In the genomic region with DNA sequence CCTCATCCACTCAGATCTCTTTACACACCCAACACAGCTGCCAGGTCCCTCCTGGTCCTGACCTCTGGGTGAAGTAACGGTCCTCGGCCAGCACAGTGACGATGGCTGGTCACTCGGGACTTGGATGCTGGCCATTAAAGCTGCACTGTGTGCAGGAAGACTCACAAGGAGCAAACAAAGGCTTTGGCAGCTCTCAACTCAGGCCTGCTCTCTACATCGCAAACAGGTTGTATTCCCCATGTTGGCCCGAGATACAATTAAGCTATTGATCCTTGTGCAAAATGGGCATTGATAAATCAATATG, we compare ENCODE assay signal across 10 cellular contexts.
DNase-seq lines count a peak whose midpoint lies in the region; ATAC-seq and TF ChIP-seq lines count a peak whose summit lies in the region.
"Had no signal": no experiment of that assay in that cellular context is flagged by ENCODE, and none has a peak within 500 bp of the region (broad histone marks: within the 10 kb centered on the region; RNA-seq: fewer than 3 reads in every experiment).

No MANE protein-coding gene starts in this region.

- no peaks in the 10 kb centered on the region for H4K20me1 ChIP-seq in BLaER1 treated with 17β-estradiol and CSF1 and Interleukin-3, amounts not matched to agents 10 nM and 100 nM

- H3K4me2 ChIP-seq in BLaER1 treated with 17β-estradiol and CSF1 and Interleukin-3, amounts not matched to agents 10 nM and 100 nM, result peak overlapping the region in 8 of 11 experiments; percentile 4 to 65 (median 50); a peak in 12 of 22 replicates
- H3K4me2 ChIP-seq: smooth muscle cell had no signal

- H3K27ac Mint-ChIP-seq in glutamatergic neuron (ENCODE audit: unreplicated experiment), result peak overlapping the region; percentile 88
- no peak overlapping the region for H3K27ac Mint-ChIP-seq in WTC11

- H3K4me3 Mint-ChIP-seq in glutamatergic neuron (ENCODE audit: unreplicated experiment) (peak overlapping the region; percentile 57), WTC11 (no peak overlapping the region)

- CTCF ChIA-PET in WTC11 (lab: Charles Lee), result interaction anchor here (0.7 to 1.8 kb wide), 18 partner anchors 8 to 528 kb away, joined by 3 to 10 read pairs (median 4); no protein-coding TSS in a partner anchor

- H3K36me3 Mint-ChIP-seq in glutamatergic neuron (ENCODE audit: unreplicated experiment) (no peaks in the 10 kb centered on the region), WTC11 (no peaks in the 10 kb centered on the region; the same call in 1 of the 2 replicates)

- H3K4me1 ChIP-seq in BLaER1 treated with 17β-estradiol and CSF1 and Interleukin-3, amounts not matched to agents 10 nM and 100 nM, result peaks cover 51 to 76% (median 70%) of the 10 kb centered on the region in 10 experiments

- H3K4me1 Mint-ChIP-seq in glutamatergic neuron (ENCODE audit: low read depth, unreplicated experiment), result peaks cover 46% of the 10 kb centered on the region
- H3K4me1 Mint-ChIP-seq in WTC11, result no peaks in the 10 kb centered on the region

- H3K4me3 ChIP-seq in BLaER1 treated with 17β-estradiol and CSF1 and Interleukin-3, amounts not matched to agents 10 nM and 100 nM, result no peak overlapping the region
- H3K4me3 ChIP-seq: smooth muscle cell had no signal

- intact Hi-C loops in posterior vena cava (cut with DNase I), result loop anchor here (5.0 to 10.0 kb wide), 2 partner anchors 435 to 757 kb away; no protein-coding TSS in a partner anchor

- H3K36me3 ChIP-seq in BLaER1 treated with 17β-estradiol and CSF1 and Interleukin-3, amounts not matched to agents 10 nM and 100 nM, result no peaks in the 10 kb centered on the region

- peaks cover 0 to 7% (median 0%) of the 10 kb centered on the region in 11 experiments; a peak in 3 of 22 replicates for H3K9me3 ChIP-seq in BLaER1 treated with 17β-estradiol and CSF1 and Interleukin-3, amounts not matched to agents 10 nM and 100 nM (replicated peaks in 1 of 11)

- H3K9me3 Mint-ChIP-seq in glutamatergic neuron (ENCODE audit: unreplicated experiment) (peaks cover 14% of the 10 kb centered on the region), WTC11 (peaks cover 8% of the 10 kb centered on the region)

- H3K27ac ChIP-seq in BLaER1 treated with 17β-estradiol and CSF1 and Interleukin-3, amounts not matched to agents 10 nM and 100 nM, result no peak overlapping the region
- H3K27ac ChIP-seq in VCaP, result peak overlapping the region; percentile 80
- H3K27ac ChIP-seq: C4-2B had no signal

- TF ChIP-seq CTCF in VCaP (conservative IDR thresholded peaks at IDR 0.05), result no peak
- TF ChIP-seq CTCF in glutamatergic neuron (IDR thresholded peaks at IDR 0.05; ENCODE audit: partially characterized antibody, unreplicated experiment), result no peak
- TF ChIP-seq CTCF in WTC11 (IDR thresholded peaks at IDR 0.05), result no peak

- H3K27me3 Mint-ChIP-seq in glutamatergic neuron (ENCODE audit: unreplicated experiment) (peaks cover 15% of the 10 kb centered on the region), WTC11 (ENCODE audit: low read depth) (no peaks in the 10 kb centered on the region)

- DNase-seq in glutamatergic neuron, result peak; percentile 65
- peak; percentile 79 for DNase-seq in posterior vena cava (ENCODE audit: low spot score)
- no peak for DNase-seq in NCI-H1930 (lab: John Stamatoyannopoulos, UW)
- no peak for DNase-seq in WTC11 (ENCODE audit: low spot score)
- no peak for DNase-seq in NCI-H446 treated with DMSO at 0.1 percent for 48 hours (lab: John Stamatoyannopoulos, UW)

- no peaks in the 10 kb centered on the region for H3K27me3 ChIP-seq in BLaER1 treated with 17β-estradiol and CSF1 and Interleukin-3, amounts not matched to agents 10 nM and 100 nM

- POLR2A ChIA-PET in WTC11 (lab: Charles Lee), result no interaction called here

- no peak for ATAC-seq in HG03025 (IDR thresholded peaks at IDR 0.05; ENCODE audit: low FRiP score, unreplicated experiment)
- no peak for ATAC-seq in WTC11

- H3K9ac ChIP-seq in BLaER1 treated with 17β-estradiol and CSF1 and Interleukin-3, amounts not matched to agents 10 nM and 100 nM, result 0 out of 22 replicates have a peak overlapping the region, but pooled peaks of 1 of the 11 experiments have one; percentile 10

TF ChIP-seq in WTC11, 78 proteins besides CTCF, POLR2A, EP300 and RAD21:
- TF ChIP-seq SMAD4 (CRISPR knock-in tag; IDR thresholded peaks at IDR 0.05) (no peak), ZNF423 (CRISPR knock-in tag; IDR thresholded peaks at IDR 0.05) (no peak), GTF2I (CRISPR knock-in tag; conservative IDR thresholded peaks at IDR 0.05) (no peak), ZNF416 (CRISPR knock-in tag; IDR thresholded peaks at IDR 0.05) (no peak), MYBL2 (CRISPR knock-in tag; IDR thresholded peaks at IDR 0.05) (no peak), SMAD3 (CRISPR knock-in tag; IDR thresholded peaks at IDR 0.05; ENCODE audit: borderline replicate concordance) (no peak), EMX1 (CRISPR knock-in tag; IDR thresholded peaks at IDR 0.05) (no peak), NR1H2 (CRISPR knock-in tag; IDR thresholded peaks at IDR 0.05) (no peak), RORB (CRISPR knock-in tag; IDR thresholded peaks at IDR 0.05) (no peak), TEAD4 (CRISPR knock-in tag; IDR thresholded peaks at IDR 0.05) (no peak), ZNF671 (CRISPR knock-in tag; IDR thresholded peaks at IDR 0.05) (no peak), SOX15 (CRISPR knock-in tag; IDR thresholded peaks at IDR 0.05) (no peak), HMGA2 (CRISPR knock-in tag; IDR thresholded peaks at IDR 0.05) (no peak)
- TF ChIP-seq, protein P1, sequence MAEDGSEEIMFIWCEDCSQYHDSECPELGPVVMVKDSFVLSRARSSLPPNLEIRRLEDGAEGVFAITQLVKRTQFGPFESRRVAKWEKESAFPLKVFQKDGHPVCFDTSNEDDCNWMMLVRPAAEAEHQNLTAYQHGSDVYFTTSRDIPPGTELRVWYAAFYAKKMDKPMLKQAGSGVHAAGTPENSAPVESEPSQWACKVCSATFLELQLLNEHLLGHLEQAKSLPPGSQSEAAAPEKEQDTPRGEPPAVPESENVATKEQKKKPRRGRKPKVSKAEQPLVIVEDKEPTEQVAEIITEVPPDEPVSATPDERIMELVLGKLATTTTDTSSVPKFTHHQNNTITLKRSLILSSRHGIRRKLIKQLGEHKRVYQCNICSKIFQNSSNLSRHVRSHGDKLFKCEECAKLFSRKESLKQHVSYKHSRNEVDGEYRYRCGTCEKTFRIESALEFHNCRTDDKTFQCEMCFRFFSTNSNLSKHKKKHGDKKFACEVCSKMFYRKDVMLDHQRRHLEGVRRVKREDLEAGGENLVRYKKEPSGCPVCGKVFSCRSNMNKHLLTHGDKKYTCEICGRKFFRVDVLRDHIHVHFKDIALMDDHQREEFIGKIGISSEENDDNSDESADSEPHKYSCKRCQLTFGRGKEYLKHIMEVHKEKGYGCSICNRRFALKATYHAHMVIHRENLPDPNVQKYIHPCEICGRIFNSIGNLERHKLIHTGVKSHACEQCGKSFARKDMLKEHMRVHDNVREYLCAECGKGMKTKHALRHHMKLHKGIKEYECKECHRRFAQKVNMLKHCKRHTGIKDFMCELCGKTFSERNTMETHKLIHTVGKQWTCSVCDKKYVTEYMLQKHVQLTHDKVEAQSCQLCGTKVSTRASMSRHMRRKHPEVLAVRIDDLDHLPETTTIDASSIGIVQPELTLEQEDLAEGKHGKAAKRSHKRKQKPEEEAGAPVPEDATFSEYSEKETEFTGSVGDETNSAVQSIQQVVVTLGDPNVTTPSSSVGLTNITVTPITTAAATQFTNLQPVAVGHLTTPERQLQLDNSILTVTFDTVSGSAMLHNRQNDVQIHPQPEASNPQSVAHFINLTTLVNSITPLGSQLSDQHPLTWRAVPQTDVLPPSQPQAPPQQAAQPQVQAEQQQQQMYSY (CRISPR knock-in tag; IDR thresholded peaks at IDR 0.05), result no peak
- TF ChIP-seq, protein P2, sequence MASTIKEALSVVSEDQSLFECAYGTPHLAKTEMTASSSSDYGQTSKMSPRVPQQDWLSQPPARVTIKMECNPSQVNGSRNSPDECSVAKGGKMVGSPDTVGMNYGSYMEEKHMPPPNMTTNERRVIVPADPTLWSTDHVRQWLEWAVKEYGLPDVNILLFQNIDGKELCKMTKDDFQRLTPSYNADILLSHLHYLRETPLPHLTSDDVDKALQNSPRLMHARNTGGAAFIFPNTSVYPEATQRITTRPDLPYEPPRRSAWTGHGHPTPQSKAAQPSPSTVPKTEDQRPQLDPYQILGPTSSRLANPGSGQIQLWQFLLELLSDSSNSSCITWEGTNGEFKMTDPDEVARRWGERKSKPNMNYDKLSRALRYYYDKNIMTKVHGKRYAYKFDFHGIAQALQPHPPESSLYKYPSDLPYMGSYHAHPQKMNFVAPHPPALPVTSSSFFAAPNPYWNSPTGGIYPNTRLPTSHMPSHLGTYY (CRISPR knock-in tag; IDR thresholded peaks at IDR 0.05), result no peak
- TF ChIP-seq, protein P3, sequence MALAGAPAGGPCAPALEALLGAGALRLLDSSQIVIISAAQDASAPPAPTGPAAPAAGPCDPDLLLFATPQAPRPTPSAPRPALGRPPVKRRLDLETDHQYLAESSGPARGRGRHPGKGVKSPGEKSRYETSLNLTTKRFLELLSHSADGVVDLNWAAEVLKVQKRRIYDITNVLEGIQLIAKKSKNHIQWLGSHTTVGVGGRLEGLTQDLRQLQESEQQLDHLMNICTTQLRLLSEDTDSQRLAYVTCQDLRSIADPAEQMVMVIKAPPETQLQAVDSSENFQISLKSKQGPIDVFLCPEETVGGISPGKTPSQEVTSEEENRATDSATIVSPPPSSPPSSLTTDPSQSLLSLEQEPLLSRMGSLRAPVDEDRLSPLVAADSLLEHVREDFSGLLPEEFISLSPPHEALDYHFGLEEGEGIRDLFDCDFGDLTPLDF (CRISPR knock-in tag; IDR thresholded peaks at IDR 0.05), result no peak
TF ChIP-seq in WTC11: peak in this region for 0.

Comparison
In these comparisons a context has a peak if more than half of its experiments do, and no peak if none do; other contexts are left out.
1. DNase-seq: peak in glutamatergic neuron (single experiment) and posterior vena cava (single experiment); none in NCI-H1930 (0 of 2), WTC11 (single experiment) and NCI-H446 treated with DMSO at 0.1 percent for 48 hours (single experiment).